Comparison of ENCODE assay signal across 9 cellular contexts in genomic region chr5:122076023-122076422, GRCh38. TPM values are rescaled to one million over a fixed set of nuclear protein-coding genes. Genes with fewer than 3 reads are reported as not detected.
DNase-seq lines count a peak whose midpoint lies in the region; ATAC-seq, FAIRE-seq and TF ChIP-seq lines count a peak whose summit lies in the region.
"Had no signal": no experiment of that assay in that cellular context is flagged by ENCODE, and none has a peak within 500 bp of the region (broad histone marks: within the 10 kb centered on the region; RNA-seq: fewer than 3 reads in every experiment).

No MANE protein-coding gene starts in this region.

- peak overlapping the region; percentile 89 for H2BK5ac ChIP-seq in IMR-90 (ENCODE audit: low read depth, low read length, poor library complexity, severe bottlenecking)

- peak overlapping the region; percentile 93; the same call in 1 of the 2 replicates for H3K9ac ChIP-seq in IMR-90 (ENCODE audit: low read depth, low read length)

- peak overlapping the region; percentile 44; the same call in 1 of the 2 replicates for H4K91ac ChIP-seq in IMR-90 (ENCODE audit: insufficient read depth, low read depth, low read length)

- peaks cover 10% of the 10 kb centered on the region for H3K9me1 ChIP-seq in IMR-90 (ENCODE audit: insufficient read depth, low read length)

- H3K4me1 Mint-ChIP-seq in naive thymus-derived CD4-positive, alpha-beta T cell = peaks cover 0 to 23% (median 17%) of the 10 kb centered on the region in 7 donors

- peaks cover 57 to 76% (median 62%) of the 10 kb centered on the region in 5 donors for H3K27me3 Mint-ChIP-seq in naive thymus-derived CD4-positive, alpha-beta T cell

- peaks cover 25% of the 10 kb centered on the region; the same call in 1 of the 2 replicates for H4K20me1 ChIP-seq in IMR-90 (ENCODE audit: insufficient read depth, low read length)

- peak overlapping the region; percentile 61; the same call in 1 of the 2 replicates for H3K23ac ChIP-seq in IMR-90 (ENCODE audit: low read depth, low read length)

- TF ChIP-seq RAD21 in IMR-90 (IDR thresholded peaks at IDR 0.05; ENCODE audit: low read length) = no peak

- no TSS peak for BruUV-seq in IMR-90 (replicated peaks; lab: Mats Ljungman, UMichigan)

- no peaks in the 10 kb centered on the region for H3K36me3 Mint-ChIP-seq in naive thymus-derived CD4-positive, alpha-beta T cell

- H2AK9ac ChIP-seq in IMR-90 (replicated peaks; ENCODE audit: low read depth, low read length, poor library complexity) = no peak overlapping the region

- H3K4me2 ChIP-seq in IMR-90 (ENCODE audit: low read depth, low read length) = peak overlapping the region; percentile 85

- H3K79me2 ChIP-seq in ACC112 (ENCODE audit: control insufficient read depth, insufficient read depth, low read length, unreplicated experiment) = peaks cover 61% of the 10 kb centered on the region

- H3K4me3 Mint-ChIP-seq in naive thymus-derived CD4-positive, alpha-beta T cell = peak overlapping the region in 1 of 10 donors; percentile 73

- in situ Hi-C loops in IMR-90 (cut with MboI; ENCODE audit: low sequenced_read_pairs) = loop anchor here (10.0 kb wide), 1 partner anchor 101 kb away; no protein-coding TSS in a partner anchor

- H2BK15ac ChIP-seq in IMR-90 (ENCODE audit: low read depth, low read length) = peak overlapping the region; percentile 66; the same call in 1 of the 3 replicates

- H2BK20ac ChIP-seq in IMR-90 (ENCODE audit: low read depth, low read length) = no peak overlapping the region

- H2AFZ ChIP-seq in ACC112 (ENCODE audit: low read length, unreplicated experiment) = no peak overlapping the region
- no peak overlapping the region for H2AFZ ChIP-seq in IMR-90 (replicated peaks; ENCODE audit: low read length, poor library complexity)

- CTCF ChIA-PET in IMR-90 (lab: Yijun Ruan, JAX) = interaction anchor here (0.6 to 2.2 kb wide), 30 partner anchors 10 to 1333 kb away, joined by 3 to 16 read pairs (median 4); partner anchors contain the start of gene SRFBP1
- CTCF ChIA-PET in naive thymus-derived CD4-positive, alpha-beta T cell (lab: Charles Lee) = no interaction called here

- POLR2A ChIA-PET in IMR-90 (lab: Charles Lee; ENCODE audit: unreplicated experiment) = interaction anchor here (0.6 to 0.9 kb wide), 2 partner anchors 103 to 107 kb away, joined by 3 read pairs; no protein-coding TSS in a partner anchor
- POLR2A ChIA-PET in naive thymus-derived CD4-positive, alpha-beta T cell (lab: Charles Lee) = no interaction called here

- H3K79me1 ChIP-seq in IMR-90 (ENCODE audit: low read depth in 1 of 2, low read length in 2 of 2) = peaks cover 17 to 35% of the 10 kb centered on the region in 2 experiments

- no peaks in the 10 kb centered on the region for H3K9me3 Mint-ChIP-seq in naive thymus-derived CD4-positive, alpha-beta T cell

- peak overlapping the region; percentile 95; the same call in 1 of the 2 replicates for H3K4ac ChIP-seq in IMR-90 (ENCODE audit: low read depth, low read length)

- intact Hi-C loops in IMR-90 (cut with micrococcal nuclease) = loop anchor here (1.0 kb wide), 1 partner anchor 107 kb away; no protein-coding TSS in a partner anchor
- intact Hi-C loops in naive thymus-derived CD4-positive, alpha-beta T cell (cut with micrococcal nuclease) = loop anchor here in 1 of 2 donors (5.0 kb wide), 1 partner anchor 114 kb away; the partner anchor contains the start of gene SRFBP1
- intact Hi-C loops in pancreas (cut with DNase I) = no loop called here

- TF ChIP-seq CTCF in IMR-90 (conservative IDR thresholded peaks at IDR 0.05; ENCODE audit: low read depth, low read length) (no peak), pancreas (IDR thresholded peaks at IDR 0.05) (no peak)

- H3K27me3 ChIP-seq in ACC112 (ENCODE audit: insufficient read depth, low read length) = no peaks in the 10 kb centered on the region
- no peaks in the 10 kb centered on the region for H3K27me3 ChIP-seq in IMR-90 (ENCODE audit: control insufficient read depth, insufficient read depth, low read length)
- peaks cover 0 to 16% of the 10 kb centered on the region in 2 donors for H3K27me3 ChIP-seq in naive thymus-derived CD4-positive, alpha-beta T cell (ENCODE audit: control insufficient read depth in 2 of 2, insufficient read depth in 2 of 2, low read length in 2 of 2)
- peaks cover 0 to 3% (median 0%) of the 10 kb centered on the region in 4 donors for H3K27me3 ChIP-seq in pancreas

- H3K36me3 ChIP-seq in ACC112 (ENCODE audit: insufficient read depth, low read length) (peaks cover 40% of the 10 kb centered on the region), IMR-90 (ENCODE audit: control insufficient read depth, insufficient read depth, low read length) (peaks cover 16% of the 10 kb centered on the region), pancreas (no peaks in the 10 kb centered on the region)
- no peaks in the 10 kb centered on the region for H3K36me3 ChIP-seq in naive thymus-derived CD4-positive, alpha-beta T cell (ENCODE audit: control insufficient read depth in 2 of 3, insufficient read depth in 3 of 3, low read length in 3 of 3)

- H3K14ac ChIP-seq in IMR-90 (replicated peaks; ENCODE audit: low read depth, low read length) = peak overlapping the region; percentile 86; the same call in 1 of the 2 replicates

- dilution Hi-C loops in IMR-90 (cut with HindIII; ENCODE audit: low sequenced_read_pairs, unreplicated experiment) = no loop called here

- ATAC-seq in IMR-90 (ENCODE audit: low read depth) (no peak), pancreas (no peak)
- ATAC-seq in naive thymus-derived CD4-positive, alpha-beta T cell = no peak

- H2BK120ac ChIP-seq in IMR-90 (ENCODE audit: low read depth, low read length) = peak overlapping the region; percentile 44; the same call in 1 of the 2 replicates

- peaks cover 43% of the 10 kb centered on the region for H3K4me1 ChIP-seq in ACC112 (ENCODE audit: control insufficient read depth, insufficient read depth, low read length, unreplicated experiment)
- H3K4me1 ChIP-seq in IMR-90 (ENCODE audit: control insufficient read depth, insufficient read depth, low read length) = peaks cover 15% of the 10 kb centered on the region
- H3K4me1 ChIP-seq in naive thymus-derived CD4-positive, alpha-beta T cell (ENCODE audit: control insufficient read depth in 2 of 2, insufficient read depth in 2 of 2, low read length in 2 of 2) = peaks cover 0 to 7% of the 10 kb centered on the region in 2 donors
- peaks cover 0 to 4% (median 0%) of the 10 kb centered on the region in 3 donors for H3K4me1 ChIP-seq in pancreas

- H3K4me3 ChIP-seq in ACC112 (ENCODE audit: low read depth, low read length) = peak overlapping the region; percentile 96
- peak overlapping the region; percentile 83 for H3K4me3 ChIP-seq in IMR-90 (ENCODE audit: insufficient read depth, low read depth, low read length)
- no peak overlapping the region for H3K4me3 ChIP-seq in naive thymus-derived CD4-positive, alpha-beta T cell (ENCODE audit: low read length)
- no peak overlapping the region for H3K4me3 ChIP-seq in pancreas

- no peak overlapping the region for H2AK5ac ChIP-seq in IMR-90 (ENCODE audit: low read depth, low read length)

- no peak for TF ChIP-seq POLR2A in IMR-90 (IDR thresholded peaks at IDR 0.05; ENCODE audit: low read depth, low read length)

- DNase-seq in IMR-90 (no peak), dedifferentiated amniotic fluid mesenchymal stem cell (ENCODE audit: extremely low spot score) (peak; percentile 45), myocyte (ENCODE audit: low read depth) (peak; percentile 13), HPDE6-E6E7 (ENCODE audit: extremely low spot score) (no peak), DMS53 treated with DMSO at 0.1 percent for 48 hours (lab: John Stamatoyannopoulos, UW; ENCODE audit: unreplicated experiment) (no peak), pancreas (no peak)
- DNase-seq in naive thymus-derived CD4-positive, alpha-beta T cell = no peak
- DNase-seq: Karpas-422 had no signal

- H4K5ac ChIP-seq in IMR-90 (ENCODE audit: low read depth, low read length) = no peak overlapping the region; the same call in 1 of the 2 replicates

- H3K27ac Mint-ChIP-seq in naive thymus-derived CD4-positive, alpha-beta T cell = no peak overlapping the region

- no peak for FAIRE-seq in pancreas (lab: Jason Lieb, UNC)

- H3K27ac ChIP-seq in ACC112 (ENCODE audit: low read depth, low read length) (peak overlapping the region; percentile 88), IMR-90 (ENCODE audit: insufficient read depth, low read length) (peak overlapping the region; percentile 12), pancreas (no peak overlapping the region)
- no peak overlapping the region for H3K27ac ChIP-seq in naive thymus-derived CD4-positive, alpha-beta T cell (ENCODE audit: low read depth, low read length)

- WGBS in IMR-90 (ENCODE audit: extremely low coverage in 2 of 2, insufficient read length in 1 of 2), 2 experiments = no CpG with 5 or more reads among the region's 1 CpG
- WGBS in pancreas, 2 donors = 31 to 53% methylated on average over 1 of the region's 1 CpG

- peak overlapping the region; percentile 14 to 92; a peak in 2 of 4 replicates for H4K8ac ChIP-seq in IMR-90 (ENCODE audit: low read depth in 2 of 2, low read length in 2 of 2)

- H3K9me3 ChIP-seq in IMR-90 (ENCODE audit: control insufficient read depth, insufficient read depth, low read length) = no peaks in the 10 kb centered on the region
- H3K9me3 ChIP-seq in naive thymus-derived CD4-positive, alpha-beta T cell (ENCODE audit: control insufficient read depth in 2 of 3, low read length in 3 of 3) = no peaks in the 10 kb centered on the region
- no peaks in the 10 kb centered on the region for H3K9me3 ChIP-seq in pancreas

- H3K18ac ChIP-seq in IMR-90 (ENCODE audit: low read depth, low read length) = peak overlapping the region; percentile 75; the same call in 1 of the 2 replicates

- H3K56ac ChIP-seq in IMR-90 (ENCODE audit: extremely low read depth, insufficient read depth, low read length) = peak overlapping the region; percentile 72; the same call in 1 of the 2 replicates

RNA-seq across cellular contexts. Expression of gene LOX, which starts 2.0 kb away (rescaled TPM):
- 261 and 277 TPM in 2 replicates for total RNA-seq in IMR-90 (2012; rRNA removed)
- 662 and 737 TPM in 2 replicates for polyA plus RNA-seq in IMR-90 (2012; rRNA removed)
- 844 and 1,071 TPM in 2 replicates for polyA plus RNA-seq in IMR-90 (2012; cell fraction: cytosol; rRNA removed)
- 528 and 743 TPM in 2 replicates for polyA plus RNA-seq in IMR-90 (2012; cell fraction: nucleus; rRNA removed; ENCODE audit: low replicate concordance)
- total RNA-seq in myocyte = 8.1 and 8.2 TPM in 2 replicates
- polyA plus RNA-seq in myocyte (2012) = 116 TPM
- total RNA-seq in naive thymus-derived CD4-positive, alpha-beta T cell = not detected
- polyA plus RNA-seq in naive thymus-derived CD4-positive, alpha-beta T cell = under 1 TPM in 1 of 2 donors, not detected in 1; 0.18 TPM
- total RNA-seq in pancreas = 10 to 100 TPM in 1 of 6 donors, 1 to 10 TPM in 5; 1.2 to 14.8 (median 4.7) TPM
- polyA plus RNA-seq in pancreas = 1 to 10 TPM in 1 of 2 donors, under 1 TPM in 1; 0.65 to 1.4 TPM

RNA-seq across cellular contexts. Expression of gene ZNF474, which starts 53.3 kb away (rescaled TPM):
- total RNA-seq in IMR-90 (2012; rRNA removed) = 0.54 and 0.56 TPM in 2 replicates
- polyA plus RNA-seq in IMR-90 (2012; rRNA removed) = 0.19 and 0.24 TPM in 2 replicates
- 0.02 and 0.13 TPM in 2 replicates for polyA plus RNA-seq in IMR-90 (2012; cell fraction: cytosol; rRNA removed)
- polyA plus RNA-seq in IMR-90 (2012; cell fraction: nucleus; rRNA removed; ENCODE audit: low replicate concordance) = 0.15 and 0.34 TPM in 2 replicates
- 5.9 and 8.3 TPM in 2 replicates for total RNA-seq in myocyte
- polyA plus RNA-seq in myocyte (2012) = 3.6 TPM
- total RNA-seq in naive thymus-derived CD4-positive, alpha-beta T cell = under 1 TPM in 2 of 5 experiments, not detected in 3; 0.24 TPM
- under 1 TPM in 1 of 2 donors, not detected in 1; 0.24 TPM for polyA plus RNA-seq in naive thymus-derived CD4-positive, alpha-beta T cell
- under 1 TPM in 2 of 6 donors, not detected in 4; 0.12 to 0.56 TPM for total RNA-seq in pancreas
- polyA plus RNA-seq in pancreas = under 1 TPM in 1 of 2 donors, not detected in 1; 0.08 TPM

Comparison
In these comparisons a context has a peak if more than half of its experiments do, and no peak if none do; other contexts are left out.
1. H3K27ac ChIP-seq: peak in ACC112 (single experiment) and IMR-90 (single experiment); none in naive thymus-derived CD4-positive, alpha-beta T cell (single experiment) and pancreas (0 of 4).
2. H3K4me3 ChIP-seq: peak in ACC112 (single experiment) and IMR-90 (single experiment); none in naive thymus-derived CD4-positive, alpha-beta T cell (single experiment) and pancreas (0 of 4).
3. DNase-seq: peak in dedifferentiated amniotic fluid mesenchymal stem cell (single experiment) and myocyte (single experiment); none in IMR-90 (single experiment), naive thymus-derived CD4-positive, alpha-beta T cell (0 of 9), HPDE6-E6E7 (single experiment), DMS53 treated with DMSO at 0.1 percent for 48 hours (single experiment) and pancreas (0 of 6).
4. RNA of gene LOX, which starts 2.0 kb away (total RNA-seq): 261 to 277 TPM in IMR-90; 8.1 to 8.2 TPM in myocyte, 1.2 to 14.8 TPM in pancreas and not detected in naive thymus-derived CD4-positive, alpha-beta T cell; every median in the first group is over 10 times any median in the second.